Comparison of ENCODE assay signal across 27 cellular contexts in the genomic region with DNA sequence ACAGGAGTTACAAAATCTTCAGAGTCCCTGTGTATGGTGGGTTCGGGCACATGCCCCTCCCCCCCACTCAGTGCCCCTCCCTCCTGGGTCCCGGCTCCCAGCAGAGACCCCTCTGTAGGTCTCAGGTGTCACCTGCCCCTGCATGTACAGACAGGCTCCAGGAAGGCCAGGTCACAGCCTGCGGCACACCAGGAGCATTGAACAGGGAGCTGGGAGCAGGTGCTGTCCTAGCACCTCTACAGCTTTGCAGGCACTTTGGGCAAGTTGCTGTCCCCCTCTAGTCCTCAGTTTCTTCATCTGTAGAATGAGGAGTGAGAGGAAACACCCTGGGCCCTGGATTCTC.
"Had no signal": no experiment of that assay in that cellular context is flagged by ENCODE, and none has a peak within 500 bp of the region (broad histone marks: within the 10 kb centered on the region; RNA-seq: fewer than 3 reads in every experiment).

No MANE protein-coding gene starts in this region.

- H3K4me3 Mint-ChIP-seq: activated CD8-positive, alpha-beta T cell treated with anti-CD3 and anti-CD28 coated beads for 36 hours; activated T-cell treated with anti-CD3 and anti-CD28 coated beads, Interleukin-2, amount 50 U/mL, for 72 hours; central memory CD8-positive, alpha-beta T cell; memory B cell; naive thymus-derived CD4-positive, alpha-beta T cell; T-helper 1 cell treated with Interleukin-12 subunit alpha and Interleukin-12 subunit beta and Interleukin-4 antibody, amounts not matched to agents 30 μg/mL and 1 μg/mL, for 36 hours had no signal

- H3K27ac Mint-ChIP-seq: activated CD8-positive, alpha-beta T cell treated with anti-CD3 and anti-CD28 coated beads for 36 hours; activated naive CD4-positive, alpha-beta T cell treated with anti-CD3 and anti-CD28 coated beads, Interleukin-2, amount 50 U/mL, for 72 hours; activated T-cell treated with anti-CD3 and anti-CD28 coated beads, Interleukin-2, amount 50 U/mL, for 72 hours; memory B cell; naive thymus-derived CD4-positive, alpha-beta T cell; T-helper 1 cell treated with Interleukin-12 subunit alpha and Interleukin-12 subunit beta and Interleukin-4 antibody, amounts not matched to agents 30 μg/mL and 1 μg/mL, for 36 hours had no signal

- H3K9me3 Mint-ChIP-seq: activated CD8-positive, alpha-beta T cell treated with anti-CD3 and anti-CD28 coated beads for 36 hours; activated naive CD4-positive, alpha-beta T cell treated with anti-CD3 and anti-CD28 coated beads, Interleukin-2, amount 50 U/mL, for 72 hours; activated T-cell treated with anti-CD3 and anti-CD28 coated beads, Interleukin-2, amount 50 U/mL, for 72 hours; central memory CD8-positive, alpha-beta T cell; naive thymus-derived CD4-positive, alpha-beta T cell; T-helper 1 cell treated with Interleukin-12 subunit alpha and Interleukin-12 subunit beta and Interleukin-4 antibody, amounts not matched to agents 30 μg/mL and 1 μg/mL, for 36 hours had no signal

- H3K4me1 Mint-ChIP-seq: central memory CD8-positive, alpha-beta T cell; memory B cell had no signal

- DNase-seq: activated CD4-positive, alpha-beta T cell treated with anti-CD3 and anti-CD28 coated beads, Interleukin-2, amount 50 U/mL, for 1 hour; activated CD8-positive, alpha-beta T cell treated with anti-CD3 and anti-CD28 coated beads for 36 hours; activated naive CD4-positive, alpha-beta T cell; activated T-cell treated with anti-CD3 and anti-CD28 coated beads, Interleukin-2, amount 50 U/mL, for 72 hours; dermis blood vessel endothelial cell; effector memory CD4-positive, alpha-beta T cell; gastrocnemius medialis; hippocampal formation; midbrain; naive thymus-derived CD4-positive, alpha-beta T cell; nucleus accumbens; stimulated activated CD4-positive, alpha-beta T cell treated with anti-CD3 and anti-CD28 coated beads, Interleukin-15, amount 100 ng/mL, for 24 hours; stimulated activated CD4-positive, alpha-beta T cell treated with anti-CD3 and anti-CD28 coated beads, Interleukin-2, amount 100 ng/mL, for 24 hours; stimulated activated naive CD4-positive, alpha-beta T cell; SW 1271; T-helper 9 cell had no signal

- H3K36me3 ChIP-seq: breast epithelium, gastrocnemius medialis, suprapubic skin, tibial artery, WERI-Rb-1 had no signal

- H3K79me2 ChIP-seq: parathyroid adenoma had no signal

- H2AFZ ChIP-seq: parathyroid adenoma had no signal

- H3K9me3 ChIP-seq: breast epithelium, gastrocnemius medialis, psoas muscle, suprapubic skin, tibial artery had no signal

- H3K36me3 Mint-ChIP-seq: activated naive CD4-positive, alpha-beta T cell treated with anti-CD3 and anti-CD28 coated beads, Interleukin-2, amount 50 U/mL, for 72 hours had no signal

- ATAC-seq: activated CD8-positive, alpha-beta T cell treated with anti-CD3 and anti-CD28 coated beads for 36 hours; activated naive CD4-positive, alpha-beta T cell treated with anti-CD3 and anti-CD28 coated beads, Interleukin-2, amount 50 U/mL, for 72 hours; activated T-cell treated with anti-CD3 and anti-CD28 coated beads, Interleukin-2, amount 50 U/mL, for 72 hours; gastrocnemius medialis; left colon; naive thymus-derived CD4-positive, alpha-beta T cell; psoas muscle had no signal

- H3K27ac ChIP-seq: breast epithelium, gastrocnemius medialis, parathyroid adenoma, psoas muscle, suprapubic skin, tibial artery, WERI-Rb-1 had no signal

- H3K4me3 ChIP-seq: breast epithelium, gastrocnemius medialis, psoas muscle, suprapubic skin, tibial artery had no signal

- H3K4me1 ChIP-seq: breast epithelium, gastrocnemius medialis, parathyroid adenoma, psoas muscle had no signal
